In genomic region chr10:63265646-63266207, GRCh38 we compare ENCODE assay signal across 8 cellular contexts.
DNase-seq lines count a peak whose midpoint lies in the region; ATAC-seq and TF ChIP-seq lines count a peak whose summit lies in the region.

No MANE protein-coding gene starts in this region.

- H3K9ac ChIP-seq in skeletal muscle tissue (ENCODE audit: low read depth in 1 of 3, low read length in 3 of 3), result peak overlapping the region; percentile 83 to 99 (median 87)

- peaks cover 6 to 9% (median 7%) of the 10 kb centered on the region in 3 donors for H3K4me1 ChIP-seq in skeletal muscle tissue (ENCODE audit: control insufficient read depth in 3 of 3, insufficient read depth in 3 of 3, low read length in 3 of 3)

- TF ChIP-seq CTCF in WERI-Rb-1 (IDR thresholded peaks at IDR 0.05; ENCODE audit: low read depth, low read length) (no peak), foreskin fibroblast (IDR thresholded peaks at IDR 0.05; ENCODE audit: low read depth, low read length) (no peak), GM13976 (IDR thresholded peaks at IDR 0.05; ENCODE audit: borderline replicate concordance, control extremely low read depth, extremely low read depth, insufficient read depth, missing control alignments) (no peak)

- ATAC-seq in HG03045 (IDR thresholded peaks at IDR 0.05; ENCODE audit: unreplicated experiment), result no peak
- ATAC-seq in GM19395 (IDR thresholded peaks at IDR 0.05; ENCODE audit: unreplicated experiment), result no peak
- no peak for ATAC-seq in HG02938 (IDR thresholded peaks at IDR 0.05; ENCODE audit: unreplicated experiment)

- H3K27me3 ChIP-seq in H7 (ENCODE audit: control insufficient read depth, insufficient read depth, low read length), result no peaks in the 10 kb centered on the region
- H3K27me3 ChIP-seq in WERI-Rb-1 (ENCODE audit: insufficient read depth, low read depth, severe bottlenecking), result no peaks in the 10 kb centered on the region
- no peaks in the 10 kb centered on the region for H3K27me3 ChIP-seq in skeletal muscle tissue (ENCODE audit: control insufficient read depth in 3 of 3, insufficient read depth in 3 of 3, low read length in 3 of 3)

- no peaks in the 10 kb centered on the region; the same call in 1 of the 2 replicates for H3K36me3 ChIP-seq in H7 (replicated peaks; ENCODE audit: control insufficient read depth, insufficient read depth, low read length)
- H3K36me3 ChIP-seq in WERI-Rb-1, result peaks cover 15% of the 10 kb centered on the region
- no peaks in the 10 kb centered on the region for H3K36me3 ChIP-seq in skeletal muscle tissue (ENCODE audit: control insufficient read depth in 3 of 3, insufficient read depth in 3 of 3, low read length in 3 of 3)

- H3K27ac ChIP-seq in WERI-Rb-1 (peak overlapping the region; percentile 22; the same call in 1 of the 2 replicates), skeletal muscle tissue (ENCODE audit: low read depth, low read length) (peak overlapping the region; percentile 95)

- in situ Hi-C loops in GM13976 (cut with MboI; ENCODE audit: low sequenced_read_pairs, unreplicated experiment), result no loop called here

- no peak for DNase-seq in H7
- DNase-seq in WERI-Rb-1, result no peak
- DNase-seq in foreskin fibroblast, result no peak
- no peak for DNase-seq in GM13976 (ENCODE audit: low spot score)

- H3K9me3 ChIP-seq in WERI-Rb-1 (ENCODE audit: severe bottlenecking), result no peaks in the 10 kb centered on the region
- H3K9me3 ChIP-seq in skeletal muscle tissue (ENCODE audit: control insufficient read depth in 3 of 3, low read length in 3 of 3), result no peaks in the 10 kb centered on the region

- peak overlapping the region; percentile 64 for H3K4me3 ChIP-seq in H7 (ENCODE audit: insufficient read depth, low read depth, low read length)
- peak overlapping the region; percentile 76 for H3K4me3 ChIP-seq in WERI-Rb-1 (ENCODE audit: low read depth, low read length)
- peak overlapping the region; percentile 72 to 83 for H3K4me3 ChIP-seq in foreskin fibroblast (ENCODE audit: low read depth in 1 of 2, low read length in 2 of 2)
- peak overlapping the region; percentile 46 to 92 (median 74) for H3K4me3 ChIP-seq in skeletal muscle tissue (ENCODE audit: low read length in 3 of 3)
